8 cellular contexts compared by ENCODE assay signal in the genomic region with DNA sequence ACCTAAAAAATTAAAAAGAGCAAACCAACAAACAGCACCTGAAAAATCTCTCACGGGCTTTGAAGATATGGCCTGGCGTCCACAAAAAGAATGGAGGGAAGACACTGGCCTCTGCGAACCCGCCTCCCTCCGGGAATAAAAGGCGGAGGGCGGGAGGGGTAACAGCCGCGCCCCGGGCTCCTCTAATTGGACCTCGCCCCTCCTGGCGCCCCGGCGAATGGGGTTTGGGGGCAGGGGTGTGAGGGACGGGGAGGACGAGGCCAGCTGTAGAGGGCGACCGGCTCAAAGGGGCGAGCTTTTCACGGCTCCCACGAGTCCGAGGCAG. TPM values are rescaled to one million over a fixed set of nuclear protein-coding genes. Genes with fewer than 3 reads are reported as not detected.
DNase-seq lines count a peak whose midpoint lies in the region; ATAC-seq and TF ChIP-seq lines count a peak whose summit lies in the region.

No MANE protein-coding gene starts in this region.

- no peaks in the 10 kb centered on the region for H3K27me3 ChIP-seq in gastroesophageal sphincter

- peak overlapping the region; percentile 82 for H3K4me3 Mint-ChIP-seq in activated T-helper 1 cell treated with anti-CD3 and anti-CD28 coated beads, Interleukin-12 subunit alpha, Interleukin-12 subunit beta, Interleukin-2, Interleukin-4 antibody, amounts not matched to agents 30 ng/mL and 10 ng/mL and 1 ng/mL, durations not matched to agents 14 hours and 24 hours and 36 hours

- 0% methylated on average over 3 of the region's 22 CpGs; no CpG with 5 or more reads in 1 of the 2 donors for WGBS in gastroesophageal sphincter (ENCODE audit: low coverage in 1 of 2), 2 donors

- no peak for TF ChIP-seq EP300 in gastroesophageal sphincter (IDR thresholded peaks at IDR 0.05)

- no peaks in the 10 kb centered on the region for H3K9me3 ChIP-seq in gastroesophageal sphincter

- DNase-seq in DMS53 (lab: John Stamatoyannopoulos, UW) (peak; percentile 75), NCI-H226 (peak; percentile 70), occipital lobe (lab: John Stamatoyannopoulos, UW) (peak; percentile 43), midbrain (lab: John Stamatoyannopoulos, UW) (no peak)
- no peak for DNase-seq in activated T-helper 1 cell treated with anti-CD3 and anti-CD28 coated beads, Interleukin-12 subunit alpha, Interleukin-12 subunit beta, Interleukin-2, Interleukin-4 antibody, amounts not matched to agents 30 ng/mL and 10 ng/mL and 1 ng/mL, durations not matched to agents 14 hours and 24 hours and 36 hours (ENCODE audit: low spot score)

- no peak for TF ChIP-seq POLR2A in gastroesophageal sphincter (IDR thresholded peaks at IDR 0.05)

- intact Hi-C loops in activated T-helper 1 cell treated with anti-CD3 and anti-CD28 coated beads, Interleukin-12 subunit alpha, Interleukin-12 subunit beta, Interleukin-2, Interleukin-4 antibody, amounts not matched to agents 30 ng/mL and 10 ng/mL and 1 ng/mL, durations not matched to agents 14 hours and 24 hours and 36 hours (cut with micrococcal nuclease) = loop anchor here (1.0 to 5.0 kb wide), 5 partner anchors 191 to 1101 kb away; partner anchors contain the start of genes AOPEP, ERCC6L2 and ZNF367

- H3K27ac ChIP-seq in gastroesophageal sphincter = peak overlapping the region; percentile 88 to 98 (median 98)

- H3K4me1 Mint-ChIP-seq in activated T-helper 1 cell treated with anti-CD3 and anti-CD28 coated beads, Interleukin-12 subunit alpha, Interleukin-12 subunit beta, Interleukin-2, Interleukin-4 antibody, amounts not matched to agents 30 ng/mL and 10 ng/mL and 1 ng/mL, durations not matched to agents 14 hours and 24 hours and 36 hours (ENCODE audit: low read depth) = peaks cover 25% of the 10 kb centered on the region

- peaks cover 0 to 35% (median 0%) of the 10 kb centered on the region in 3 donors for H3K4me1 ChIP-seq in gastroesophageal sphincter

- peaks cover 5% of the 10 kb centered on the region for H3K36me3 Mint-ChIP-seq in activated T-helper 1 cell treated with anti-CD3 and anti-CD28 coated beads, Interleukin-12 subunit alpha, Interleukin-12 subunit beta, Interleukin-2, Interleukin-4 antibody, amounts not matched to agents 30 ng/mL and 10 ng/mL and 1 ng/mL, durations not matched to agents 14 hours and 24 hours and 36 hours (ENCODE audit: low read depth)

- H3K27ac Mint-ChIP-seq in activated T-helper 1 cell treated with anti-CD3 and anti-CD28 coated beads, Interleukin-12 subunit alpha, Interleukin-12 subunit beta, Interleukin-2, Interleukin-4 antibody, amounts not matched to agents 30 ng/mL and 10 ng/mL and 1 ng/mL, durations not matched to agents 14 hours and 24 hours and 36 hours = peak overlapping the region; percentile 21

- H3K4me3 ChIP-seq in gastroesophageal sphincter = peak overlapping the region; percentile 90 to 99

- H3K9me3 Mint-ChIP-seq in activated T-helper 1 cell treated with anti-CD3 and anti-CD28 coated beads, Interleukin-12 subunit alpha, Interleukin-12 subunit beta, Interleukin-2, Interleukin-4 antibody, amounts not matched to agents 30 ng/mL and 10 ng/mL and 1 ng/mL, durations not matched to agents 14 hours and 24 hours and 36 hours = no peaks in the 10 kb centered on the region

- H3K36me3 ChIP-seq in gastroesophageal sphincter = no peaks in the 10 kb centered on the region

- peaks cover 12% of the 10 kb centered on the region for H3K27me3 Mint-ChIP-seq in activated T-helper 1 cell treated with anti-CD3 and anti-CD28 coated beads, Interleukin-12 subunit alpha, Interleukin-12 subunit beta, Interleukin-2, Interleukin-4 antibody, amounts not matched to agents 30 ng/mL and 10 ng/mL and 1 ng/mL, durations not matched to agents 14 hours and 24 hours and 36 hours (ENCODE audit: insufficient read depth)

- peak in 1 of 4 experiments; percentile 44 for TF ChIP-seq CTCF in gastroesophageal sphincter (IDR thresholded peaks at IDR 0.05)

- peak; percentile 63 for ATAC-seq in GM19324 (IDR thresholded peaks at IDR 0.05; ENCODE audit: low FRiP score, unreplicated experiment)
- peak; percentile 41 for ATAC-seq in HG03342 (IDR thresholded peaks at IDR 0.05; ENCODE audit: unreplicated experiment)
- peak; percentile 79 for ATAC-seq in gastroesophageal sphincter

RNA-seq across cellular contexts. Expression of gene FANCC, which starts 0.8 kb away (rescaled TPM):
- 18.7 and 23.7 TPM in 2 replicates for total RNA-seq in activated T-helper 1 cell treated with anti-CD3 and anti-CD28 coated beads, Interleukin-12 subunit alpha, Interleukin-12 subunit beta, Interleukin-2, Interleukin-4 antibody, amounts not matched to agents 30 ng/mL and 10 ng/mL and 1 ng/mL, durations not matched to agents 14 hours and 24 hours and 36 hours
- total RNA-seq in gastroesophageal sphincter (1 to 10 TPM; 4.9 to 9.4 (median 7.4) TPM), occipital lobe (12.3 TPM)

Comparison
In these comparisons a context has a peak if more than half of its experiments do, and no peak if none do; other contexts are left out.
1. DNase-seq: peak in DMS53 (single experiment), NCI-H226 (single experiment) and occipital lobe (single experiment); none in activated T-helper 1 cell treated with anti-CD3 and anti-CD28 coated beads, Interleukin-12 subunit alpha, Interleukin-12 subunit beta, Interleukin-2, Interleukin-4 antibody, amounts not matched to agents 30 ng/mL and 10 ng/mL and 1 ng/mL, durations not matched to agents 14 hours and 24 hours and 36 hours (single experiment) and midbrain (single experiment).
2. Peak in every context shown above with its lines, with median percentiles within 50 percentile points of each other: ATAC-seq.